9 cellular contexts compared by ENCODE assay signal in genomic region chr16:68074850-68075249, GRCh38. TPM values are rescaled to one million over a fixed set of nuclear protein-coding genes. Genes with fewer than 3 reads are reported as not detected.
DNase-seq lines count a peak whose midpoint lies in the region; ATAC-seq and TF ChIP-seq lines count a peak whose summit lies in the region.
"Had no signal": no experiment of that assay in that cellular context is flagged by ENCODE, and none has a peak within 500 bp of the region (broad histone marks: within the 10 kb centered on the region; RNA-seq: fewer than 3 reads in every experiment).

No MANE protein-coding gene starts in this region.

- no peak for TF ChIP-seq EP300 in gastroesophageal sphincter (IDR thresholded peaks at IDR 0.05)

- DNase-seq in GM06990 (ENCODE audit: extremely low read depth, insufficient read length) (peak; percentile 80), foreskin fibroblast (no peak), NCI-H2107 (lab: John Stamatoyannopoulos, UW) (no peak)
- DNase-seq in Jurkat, Clone E6-1 (ENCODE audit: low read depth, low spot score): peak; percentile 98
- peak; percentile 78 for DNase-seq in activated T-helper 2 cell treated with anti-CD3 and anti-CD28 coated beads, Interferon-gamma antibody, Interleukin-2, Interleukin-4, amounts not matched to agents 10 μg/mL and 5 μg/mL and 100 μg/mL, durations not matched to agents 14 hours and 24 hours and 36 hours (ENCODE audit: low spot score)
- peak; percentile 80 for DNase-seq in stimulated activated naive CD8-positive, alpha-beta T cell treated with anti-CD3 and anti-CD28 coated beads, Interleukin-15, Interleukin-2, amounts not matched to agents 100 U/mL and 50 U/mL, for 24 hours

- H3K4me1 ChIP-seq in gastroesophageal sphincter: peaks cover 0 to 21% (median 3%) of the 10 kb centered on the region in 3 donors

- peaks cover 83% of the 10 kb centered on the region for H3K36me3 Mint-ChIP-seq in activated T-helper 2 cell treated with anti-CD3 and anti-CD28 coated beads, Interferon-gamma antibody, Interleukin-2, Interleukin-4, amounts not matched to agents 10 μg/mL and 5 μg/mL and 100 μg/mL, durations not matched to agents 14 hours and 24 hours and 36 hours (ENCODE audit: low read depth)

- TF ChIP-seq POLR2A in gastroesophageal sphincter (IDR thresholded peaks at IDR 0.05): no peak

- H3K27ac Mint-ChIP-seq in activated T-helper 2 cell treated with anti-CD3 and anti-CD28 coated beads, Interferon-gamma antibody, Interleukin-2, Interleukin-4, amounts not matched to agents 10 μg/mL and 5 μg/mL and 100 μg/mL, durations not matched to agents 14 hours and 24 hours and 36 hours: peak overlapping the region; percentile 97
- H3K27ac Mint-ChIP-seq: nephron had no signal

- ATAC-seq in GM21423 (IDR thresholded peaks at IDR 0.05; ENCODE audit: unreplicated experiment) (peak; percentile 68), gastroesophageal sphincter (no peak)
- ATAC-seq in stimulated activated naive CD8-positive, alpha-beta T cell treated with anti-CD3 and anti-CD28 coated beads, Interleukin-15, Interleukin-2, amounts not matched to agents 100 U/mL and 50 U/mL, for 24 hours: peak; percentile 73

- no peaks in the 10 kb centered on the region for H3K9me3 ChIP-seq in gastroesophageal sphincter

- H3K27me3 ChIP-seq in GM06990 (replicated peaks; ENCODE audit: control insufficient read depth, insufficient read depth, low read length) (no peaks in the 10 kb centered on the region), gastroesophageal sphincter (no peaks in the 10 kb centered on the region)

- peaks cover 50% of the 10 kb centered on the region for H3K36me3 ChIP-seq in GM06990 (ENCODE audit: control insufficient read depth, insufficient read depth, low read length)
- peaks cover 0 to 97% of the 10 kb centered on the region in 2 donors for H3K36me3 ChIP-seq in gastroesophageal sphincter

- TF ChIP-seq CTCF in GM06990 (IDR thresholded peaks at IDR 0.05; ENCODE audit: insufficient read depth, low read length, poor library complexity, severe bottlenecking) (no peak), foreskin fibroblast (IDR thresholded peaks at IDR 0.05; ENCODE audit: low read depth, low read length) (no peak), gastroesophageal sphincter (IDR thresholded peaks at IDR 0.05) (no peak)

- peak overlapping the region; percentile 63 for H3K4me3 Mint-ChIP-seq in activated T-helper 2 cell treated with anti-CD3 and anti-CD28 coated beads, Interferon-gamma antibody, Interleukin-2, Interleukin-4, amounts not matched to agents 10 μg/mL and 5 μg/mL and 100 μg/mL, durations not matched to agents 14 hours and 24 hours and 36 hours (ENCODE audit: low read depth)
- H3K4me3 Mint-ChIP-seq: nephron had no signal

- H3K9me3 Mint-ChIP-seq in activated T-helper 2 cell treated with anti-CD3 and anti-CD28 coated beads, Interferon-gamma antibody, Interleukin-2, Interleukin-4, amounts not matched to agents 10 μg/mL and 5 μg/mL and 100 μg/mL, durations not matched to agents 14 hours and 24 hours and 36 hours: no peaks in the 10 kb centered on the region
- H3K9me3 Mint-ChIP-seq: nephron had no signal

- intact Hi-C loops in activated T-helper 2 cell treated with anti-CD3 and anti-CD28 coated beads, Interferon-gamma antibody, Interleukin-2, Interleukin-4, amounts not matched to agents 10 μg/mL and 5 μg/mL and 100 μg/mL, durations not matched to agents 14 hours and 24 hours and 36 hours (cut with micrococcal nuclease): no loop called here

- peaks cover 86% of the 10 kb centered on the region for H3K4me1 Mint-ChIP-seq in activated T-helper 2 cell treated with anti-CD3 and anti-CD28 coated beads, Interferon-gamma antibody, Interleukin-2, Interleukin-4, amounts not matched to agents 10 μg/mL and 5 μg/mL and 100 μg/mL, durations not matched to agents 14 hours and 24 hours and 36 hours (ENCODE audit: low read depth)

- no peaks in the 10 kb centered on the region for H3K27me3 Mint-ChIP-seq in activated T-helper 2 cell treated with anti-CD3 and anti-CD28 coated beads, Interferon-gamma antibody, Interleukin-2, Interleukin-4, amounts not matched to agents 10 μg/mL and 5 μg/mL and 100 μg/mL, durations not matched to agents 14 hours and 24 hours and 36 hours (ENCODE audit: low read depth)

- no peak overlapping the region for H3K4me3 ChIP-seq in GM06990 (replicated peaks; ENCODE audit: low read depth, low read length)
- peak overlapping the region; percentile 13 for H3K4me3 ChIP-seq in Jurkat, Clone E6-1 (ENCODE audit: low read length)
- H3K4me3 ChIP-seq in foreskin fibroblast (ENCODE audit: low read depth in 1 of 2, low read length in 2 of 2): no peak overlapping the region
- H3K4me3 ChIP-seq in gastroesophageal sphincter: no peak overlapping the region

- H3K27ac ChIP-seq in gastroesophageal sphincter: no peak overlapping the region

- WGBS in gastroesophageal sphincter (ENCODE audit: low coverage in 1 of 2), 2 donors: 100% methylated on average over 2 of the region's 4 CpGs; no CpG with 5 or more reads in 1 of the 2 donors

RNA-seq across cellular contexts. Expression of gene NFATC3, which starts 10.3 kb away (rescaled TPM):
- 29.8 TPM for polyA plus RNA-seq in Jurkat, Clone E6-1 (2012; ENCODE audit: insufficient read depth, insufficient read length)
- total RNA-seq in activated T-helper 2 cell treated with anti-CD3 and anti-CD28 coated beads, Interferon-gamma antibody, Interleukin-2, Interleukin-4, amounts not matched to agents 10 μg/mL and 5 μg/mL and 100 μg/mL, durations not matched to agents 14 hours and 24 hours and 36 hours: 136 and 146 TPM in 2 replicates
- 10 to 100 TPM; 42.4 to 50.6 (median 49.3) TPM for total RNA-seq in gastroesophageal sphincter

RNA-seq across cellular contexts. Expression of gene DUS2, which starts 51.8 kb away (rescaled TPM):
- polyA plus RNA-seq in Jurkat, Clone E6-1 (2012; ENCODE audit: insufficient read depth, insufficient read length): 30.2 TPM
- total RNA-seq in activated T-helper 2 cell treated with anti-CD3 and anti-CD28 coated beads, Interferon-gamma antibody, Interleukin-2, Interleukin-4, amounts not matched to agents 10 μg/mL and 5 μg/mL and 100 μg/mL, durations not matched to agents 14 hours and 24 hours and 36 hours: 31.2 and 34.3 TPM in 2 replicates
- 10 to 100 TPM in 1 of 4 donors, 1 to 10 TPM in 3; 7.2 to 15.0 (median 8.7) TPM for total RNA-seq in gastroesophageal sphincter

RNA-seq across cellular contexts. Expression of gene DDX28, which starts 51.8 kb away (rescaled TPM):
- 19.9 TPM for polyA plus RNA-seq in Jurkat, Clone E6-1 (2012; ENCODE audit: insufficient read depth, insufficient read length)
- total RNA-seq in activated T-helper 2 cell treated with anti-CD3 and anti-CD28 coated beads, Interferon-gamma antibody, Interleukin-2, Interleukin-4, amounts not matched to agents 10 μg/mL and 5 μg/mL and 100 μg/mL, durations not matched to agents 14 hours and 24 hours and 36 hours: 19.3 TPM in 2 replicates
- 10 to 100 TPM in 1 of 4 donors, 1 to 10 TPM in 3; 6.5 to 10.4 (median 8.0) TPM for total RNA-seq in gastroesophageal sphincter

RNA-seq across cellular contexts. Expression of gene DPEP2NB, which starts 59.1 kb away (rescaled TPM):
- polyA plus RNA-seq in Jurkat, Clone E6-1 (2012; ENCODE audit: insufficient read depth, insufficient read length): not detected
- total RNA-seq in activated T-helper 2 cell treated with anti-CD3 and anti-CD28 coated beads, Interferon-gamma antibody, Interleukin-2, Interleukin-4, amounts not matched to agents 10 μg/mL and 5 μg/mL and 100 μg/mL, durations not matched to agents 14 hours and 24 hours and 36 hours: not detected in 2 replicates
- total RNA-seq in gastroesophageal sphincter: not detected

Comparison
In these comparisons a context has a peak if more than half of its experiments do, and no peak if none do; other contexts are left out.
1. DNase-seq: peak in GM06990 (single experiment), Jurkat, Clone E6-1 (single experiment), activated T-helper 2 cell treated with anti-CD3 and anti-CD28 coated beads, Interferon-gamma antibody, Interleukin-2, Interleukin-4, amounts not matched to agents 10 μg/mL and 5 μg/mL and 100 μg/mL, durations not matched to agents 14 hours and 24 hours and 36 hours (single experiment) and stimulated activated naive CD8-positive, alpha-beta T cell treated with anti-CD3 and anti-CD28 coated beads, Interleukin-15, Interleukin-2, amounts not matched to agents 100 U/mL and 50 U/mL, for 24 hours (single experiment); none in foreskin fibroblast (0 of 2) and NCI-H2107 (single experiment).